20 cellular contexts compared by ENCODE assay signal in genomic region chr3:113193298-113193697, GRCh38. TPM values are rescaled to one million over a fixed set of nuclear protein-coding genes. Genes with fewer than 3 reads are reported as not detected.
DNase-seq lines count a peak whose midpoint lies in the region; TF ChIP-seq lines count a peak whose summit lies in the region.
"Had no signal": no experiment of that assay in that cellular context is flagged by ENCODE, and none has a peak within 500 bp of the region (broad histone marks: within the 10 kb centered on the region; RNA-seq: fewer than 3 reads in every experiment).

No MANE protein-coding gene starts in this region.

- TF ChIP-seq CTCF in A673 (conservative IDR thresholded peaks at IDR 0.05; ENCODE audit: low read depth, low read length), result no peak
- TF ChIP-seq CTCF in osteocyte (IDR thresholded peaks at IDR 0.05), result no peak

- H3K4me1 ChIP-seq in GM23248 (ENCODE audit: insufficient read depth) (no peaks in the 10 kb centered on the region), A673 (ENCODE audit: insufficient read depth, low read length, poor library complexity, severe bottlenecking) (peaks cover 21% of the 10 kb centered on the region)
- H3K4me1 ChIP-seq: pancreas had no signal

- BruUV-seq in A673 (replicated peaks; lab: Mats Ljungman, UMichigan), result no TSS peak

- CTCF ChIA-PET in A673 (lab: Charles Lee), result no interaction called here

- POLR2A ChIA-PET in A673 (lab: Charles Lee; ENCODE audit: low non-redundant PET), result no interaction called here

- H3K4me3 ChIP-seq in GM23248, result no peak overlapping the region
- no peak overlapping the region for H3K4me3 ChIP-seq in A673 (ENCODE audit: low read depth, low read length, poor library complexity, severe bottlenecking)
- H3K4me3 ChIP-seq: pancreas, SJCRH30 had no signal

- WGBS in GM23248 (ENCODE audit: low coverage in 1 of 2, low lambda C conversion rate in 2 of 2, missing lambda C conversion rate in 2 of 2), 2 experiments, result 21 to 32% methylated on average over 7 to 8 of the region's 8 CpGs

- no peak overlapping the region for H3K27ac ChIP-seq in GM23248
- H3K27ac ChIP-seq in caudate nucleus (ENCODE audit: low read depth, low read length), result peak overlapping the region; percentile 47
- peak overlapping the region; percentile 10 for H3K27ac ChIP-seq in layer of hippocampus (ENCODE audit: low read depth, low read length)
- no peak overlapping the region for H3K27ac ChIP-seq in A673 (ENCODE audit: low read depth, low read length, poor library complexity, severe bottlenecking)
- H3K27ac ChIP-seq: pancreas, SJCRH30 had no signal

- no peak overlapping the region for H3K27ac Mint-ChIP-seq in osteocyte (ENCODE audit: unreplicated experiment)
- H3K27ac Mint-ChIP-seq: activated naive CD4-positive, alpha-beta T cell treated with anti-CD3 and anti-CD28 coated beads, Interleukin-2, amount 50 U/mL, for 72 hours; CD8-positive, alpha-beta memory T cell; memory B cell had no signal

- in situ Hi-C loops in GM23248 (cut with MboI), result no loop called here

- DNase-seq in GM23248, result no peak
- DNase-seq in caudate nucleus (lab: John Stamatoyannopoulos, UW), result peak in 1 of 61 donors; percentile 35
- DNase-seq in renal cortical epithelial cell (ENCODE audit: low read depth), result peak; percentile 7
- DNase-seq in kidney glomerular epithelial cell (lab: John Stamatoyannopoulos, UW), result no peak
- no peak for DNase-seq in A673 (ENCODE audit: low spot score)
- no peak for DNase-seq in osteocyte (ENCODE audit: extremely low spot score, unreplicated experiment)
- DNase-seq in foreskin melanocyte, result no peak
- DNase-seq: activated T-cell treated with anti-CD3 and anti-CD28 coated beads, Interleukin-2, amount 50 U/mL, for 4 hours; CD8-positive, alpha-beta memory T cell; DMS79 treated with DMSO at 0.1 percent for 48 hours; NCI-H2029 treated with DMSO at 0.1 percent for 48 hours; NCI-H524 treated with DMSO at 0.1 percent for 48 hours; pancreas; SJCRH30; stimulated activated CD4-positive, alpha-beta T cell treated with anti-CD3 and anti-CD28 coated beads, Interleukin-15, amount 100 ng/mL, for 24 hours; stimulated activated naive CD8-positive, alpha-beta T cell treated with anti-CD3 and anti-CD28 coated beads, Interleukin-15, Interleukin-2, amounts not matched to agents 100 U/mL and 50 U/mL, for 24 hours; T1000 had no signal

- no peaks in the 10 kb centered on the region for H3K9me2 ChIP-seq in GM23248 (ENCODE audit: insufficient read depth)

- H3K9me3 Mint-ChIP-seq in osteocyte (ENCODE audit: unreplicated experiment), result peaks cover 11% of the 10 kb centered on the region

- H3K27me3 Mint-ChIP-seq in osteocyte (ENCODE audit: unreplicated experiment), result no peaks in the 10 kb centered on the region

- peaks cover 16% of the 10 kb centered on the region for H3K4me1 Mint-ChIP-seq in osteocyte (ENCODE audit: unreplicated experiment)
- H3K4me1 Mint-ChIP-seq: CD8-positive, alpha-beta memory T cell; memory B cell had no signal

- H3K9ac ChIP-seq in GM23248, result no peak overlapping the region

- no peaks in the 10 kb centered on the region for H4K20me1 ChIP-seq in GM23248 (ENCODE audit: insufficient read depth)

- intact Hi-C loops in A673 (cut with micrococcal nuclease; ENCODE audit: unreplicated experiment), result no loop called here

- H3K4me2 ChIP-seq in GM23248 (ENCODE audit: unreplicated experiment), result peak overlapping the region; percentile 27

- H3K36me3 Mint-ChIP-seq in osteocyte (ENCODE audit: unreplicated experiment), result peaks cover 2% of the 10 kb centered on the region
- H3K36me3 Mint-ChIP-seq: CD8-positive, alpha-beta memory T cell; memory B cell had no signal

- no peaks in the 10 kb centered on the region for H3K36me3 ChIP-seq in GM23248 (ENCODE audit: low read depth)
- H3K36me3 ChIP-seq in A673 (ENCODE audit: insufficient read depth, low read length, poor library complexity, severe bottlenecking), result no peaks in the 10 kb centered on the region
- H3K36me3 ChIP-seq: pancreas, SJCRH30 had no signal

- no peak overlapping the region for H3K4me3 Mint-ChIP-seq in osteocyte (ENCODE audit: unreplicated experiment)
- H3K4me3 Mint-ChIP-seq: activated T-cell treated with anti-CD3 and anti-CD28 coated beads, Interleukin-2, amount 50 U/mL, for 4 hours; CD8-positive, alpha-beta memory T cell; memory B cell had no signal

- no peaks in the 10 kb centered on the region for H3F3A ChIP-seq in GM23248 (ENCODE audit: insufficient read depth)

- peak overlapping the region; percentile 72 for H2AFZ ChIP-seq in GM23248

- no peaks in the 10 kb centered on the region for H3K79me2 ChIP-seq in GM23248 (ENCODE audit: insufficient read depth)

- H3K9me3 ChIP-seq in GM23248 (ENCODE audit: low read depth), result no peaks in the 10 kb centered on the region
- peaks cover 4% of the 10 kb centered on the region for H3K9me3 ChIP-seq in A673 (ENCODE audit: low read depth, low read length, poor library complexity, severe bottlenecking)
- H3K9me3 ChIP-seq: pancreas had no signal

- H3K27me3 ChIP-seq in GM23248 (replicated peaks; ENCODE audit: insufficient read depth) (no peaks in the 10 kb centered on the region), layer of hippocampus (ENCODE audit: control insufficient read depth, insufficient read depth, low read length) (no peaks in the 10 kb centered on the region), A673 (replicated peaks; ENCODE audit: insufficient read depth, low read depth, low read length, poor library complexity) (no peaks in the 10 kb centered on the region)
- H3K27me3 ChIP-seq: pancreas, SJCRH30 had no signal

RNA-seq across cellular contexts. Expression of gene BOC, which starts 18.1 kb away (rescaled TPM):
- 16.8 and 18.4 TPM in 2 replicates for total RNA-seq in GM23248 (2014; rRNA removed; shearing (Covaris generic))
- polyA plus RNA-seq in GM23248 (2016; fragmentation: Nextera tagmentation; extraction: Ambion mirVana), result 20.8 and 21.6 TPM in 2 replicates
- total RNA-seq in renal cortical epithelial cell, result 0.52 and 3.0 TPM in 2 replicates
- 1.2 and 1.7 TPM in 2 replicates for total RNA-seq in A673 (2021)
- 17.9 and 22.4 TPM in 2 replicates for total RNA-seq in osteocyte
- total RNA-seq: CD8-positive, alpha-beta memory T cell had no signal
- polyA plus RNA-seq: CD8-positive, alpha-beta memory T cell had no signal

Comparison
In these comparisons a context has a peak if more than half of its experiments do, and no peak if none do; other contexts are left out.
1. H3K27ac ChIP-seq: peak in caudate nucleus (single experiment) and layer of hippocampus (single experiment); none in GM23248 (single experiment) and A673 (single experiment).